In genomic region chr2:72886505-72887031, GRCh38 we compare ENCODE assay signal across 8 cellular contexts. TPM values are rescaled to one million over a fixed set of nuclear protein-coding genes. Genes with fewer than 3 reads are reported as not detected.
DNase-seq lines count a peak whose midpoint lies in the region; ATAC-seq, FAIRE-seq and TF ChIP-seq lines count a peak whose summit lies in the region.

No MANE protein-coding gene starts in this region.

- peaks cover 19% of the 10 kb centered on the region; the same call in 1 of the 2 replicates for H4K20me1 ChIP-seq in PC-3 (ENCODE audit: low read length)

- H3F3A ChIP-seq in PC-3 (ENCODE audit: low read length, unreplicated experiment) = no peaks in the 10 kb centered on the region

- BruUV-seq in PC-3 (replicated peaks; lab: Mats Ljungman, UMichigan) = no TSS peak

- H2AFZ ChIP-seq in PC-3 (ENCODE audit: low read length) = peak overlapping the region; percentile 100

- H3K9me3 ChIP-seq in ES-I3 (ENCODE audit: control insufficient read depth, insufficient read depth, low read length) (no peaks in the 10 kb centered on the region), PC-3 (ENCODE audit: low read length) (no peaks in the 10 kb centered on the region), esophagus (ENCODE audit: control insufficient read depth in 2 of 2, insufficient read depth in 1 of 2, low read depth in 1 of 2, low read length in 1 of 2) (no peaks in the 10 kb centered on the region), psoas muscle (no peaks in the 10 kb centered on the region)

- no peaks in the 10 kb centered on the region for H3K9me2 ChIP-seq in PC-3 (replicated peaks; ENCODE audit: low read length)

- POLR2A ChIA-PET in PC-3 (lab: Charles Lee; ENCODE audit: unreplicated experiment) = no interaction called here

- DNase-seq in PC-3 (no peak), psoas muscle (no peak), D721Med (ENCODE audit: insufficient read length, low spot score) (no peak)
- DNase-seq in stimulated activated CD4-positive, alpha-beta T cell treated with anti-CD3 and anti-CD28 coated beads, Interleukin-15, amount 100 ng/mL, for 24 hours = no peak

- no peaks in the 10 kb centered on the region for H3K36me3 ChIP-seq in ES-I3 (ENCODE audit: insufficient read depth, low read length)
- H3K36me3 ChIP-seq in PC-3 (ENCODE audit: low read depth, low read length) = no peaks in the 10 kb centered on the region
- peaks cover 0 to 2% of the 10 kb centered on the region in 2 donors for H3K36me3 ChIP-seq in esophagus (ENCODE audit: control insufficient read depth in 2 of 2, insufficient read depth in 2 of 2, low read length in 1 of 2)
- H3K36me3 ChIP-seq in psoas muscle (ENCODE audit: insufficient read depth in 1 of 2, low read depth in 1 of 2) = peaks cover 0 to 10% of the 10 kb centered on the region in 2 donors

- H3K4me3 ChIP-seq in PC-3 (ENCODE audit: low read length) (peak overlapping the region; percentile 92), esophagus (ENCODE audit: low read depth in 1 of 2, low read length in 2 of 2) (peak overlapping the region; percentile 81 to 84), psoas muscle (peak overlapping the region; percentile 77)

- H3K79me2 ChIP-seq in PC-3 (ENCODE audit: low read length) = peaks cover 22% of the 10 kb centered on the region

- H3K4me1 ChIP-seq in ES-I3 (ENCODE audit: insufficient read depth, low read length) (no peaks in the 10 kb centered on the region), PC-3 (ENCODE audit: insufficient read depth, low read length) (peaks cover 26% of the 10 kb centered on the region), esophagus (ENCODE audit: control insufficient read depth in 2 of 2, insufficient read depth in 2 of 2, low read length in 1 of 2) (peaks cover 3 to 7% of the 10 kb centered on the region in 2 donors), psoas muscle (peaks cover 22% of the 10 kb centered on the region)

- FAIRE-seq in D721Med (lab: Jason Lieb, UNC) = no peak

- 34 to 37% methylated on average over 7 of the region's 7 CpGs for WGBS in esophagus, 2 donors
- 49 to 60% (median 52%) methylated on average over 7 of the region's 7 CpGs for WGBS in psoas muscle, 3 donors

- H3K27me3 ChIP-seq in PC-3 (ENCODE audit: low read length) = no peaks in the 10 kb centered on the region
- no peaks in the 10 kb centered on the region for H3K27me3 ChIP-seq in esophagus (ENCODE audit: control insufficient read depth in 1 of 2, insufficient read depth in 2 of 2, low read length in 2 of 2)
- peaks cover 0 to 4% (median under 1%) of the 10 kb centered on the region in 3 donors for H3K27me3 ChIP-seq in psoas muscle (ENCODE audit: insufficient read depth in 3 of 3, low read length in 2 of 3)

- ATAC-seq in PC-3 = no peak
- no peak for ATAC-seq in psoas muscle
- no peak for ATAC-seq in GM21717 (IDR thresholded peaks at IDR 0.05; ENCODE audit: unreplicated experiment)
- ATAC-seq in GM21360 (IDR thresholded peaks at IDR 0.05; ENCODE audit: unreplicated experiment) = no peak

- TF ChIP-seq CTCF in PC-3 (conservative IDR thresholded peaks at IDR 0.05; ENCODE audit: low read depth, low read length) = no peak
- no peak for TF ChIP-seq CTCF in psoas muscle (IDR thresholded peaks at IDR 0.05)
- TF ChIP-seq CTCF in D721Med (IDR thresholded peaks at IDR 0.05; ENCODE audit: insufficient read depth, missing control alignments) = no peak

- intact Hi-C loops in PC-3 (cut with micrococcal nuclease) = loop anchor here (2.0 to 5.0 kb wide), 3 partner anchors 24 to 1339 kb away; partner anchors contain the start of gene EMX1
- intact Hi-C loops in psoas muscle (cut with DNase I) = no loop called here

- peak overlapping the region; percentile 96 for H3K4me2 ChIP-seq in PC-3 (ENCODE audit: low read length)

- H3K9ac ChIP-seq in ES-I3 (ENCODE audit: low read depth, low read length) (peak overlapping the region; percentile 71; the same call in 1 of the 2 replicates), PC-3 (ENCODE audit: low read length) (peak overlapping the region; percentile 74; the same call in 1 of the 2 replicates)

- H3K27ac ChIP-seq in PC-3 (ENCODE audit: low read length) = no peak overlapping the region
- peak overlapping the region; percentile 66 to 85 for H3K27ac ChIP-seq in esophagus (ENCODE audit: low read depth in 2 of 2, low read length in 1 of 2)
- peak overlapping the region; percentile 86 for H3K27ac ChIP-seq in psoas muscle

- CTCF ChIA-PET in PC-3 (lab: Charles Lee) = interaction anchor here (1.1 kb wide), 1 partner anchor 24 kb away, joined by 5 read pairs; no protein-coding TSS in a partner anchor

RNA-seq across cellular contexts. Expression of gene SPR, which starts 0.6 kb away (rescaled TPM):
- 69.4 and 88.6 TPM in 2 replicates for total RNA-seq in PC-3 (2014; rRNA removed)
- polyA plus RNA-seq in esophagus = 10 to 100 TPM; 17.2 to 18.2 TPM
- 10 to 100 TPM; 23.3 to 34.0 (median 29.1) TPM for total RNA-seq in psoas muscle
- polyA plus RNA-seq in psoas muscle = 10 to 100 TPM; 19.1 to 46.0 (median 39.1) TPM

RNA-seq across cellular contexts. Expression of gene EMX1, which starts 30.8 kb away (rescaled TPM):
- total RNA-seq in PC-3 (2014; rRNA removed) (not detected in 2 replicates), psoas muscle (not detected)
- polyA plus RNA-seq in esophagus (under 1 TPM; 0.05 to 0.08 TPM), psoas muscle (under 1 TPM in 1 of 3 donors, not detected in 2; 0.01 TPM)
